ENCODE assay signal across 1 cellular context in genomic region chr20:48159156-48159971, GRCh38.
A peak's percentile ranks its signal among the peaks of the same experiment; 100 is the strongest.
TF ChIP-seq lines count a peak whose summit lies in the region.

No MANE protein-coding gene starts in this region.

TF ChIP-seq in HepG2, 621 proteins besides CTCF, POLR2A, EP300 and RAD21 (continued from another document):
- TF ChIP-seq ZNF687 (CRISPR knock-in tag; IDR thresholded peaks at IDR 0.05) (no peak), ZNF230 (CRISPR knock-in tag; IDR thresholded peaks at IDR 0.05) (no peak), PLRG1 (conservative IDR thresholded peaks at IDR 0.05) (0 out of 2 replicates have a peak, but pooled peaks have one; percentile 87), NFRKB (IDR thresholded peaks at IDR 0.05) (peak; percentile 51; the same call in 1 of the 2 replicates), SP1 (IDR thresholded peaks at IDR 0.05) (0 out of 2 replicates have a peak, but pooled peaks have one; percentile 52), SP1 (CRISPR knock-in tag; IDR thresholded peaks at IDR 0.05) (no peak), ATF7 (IDR thresholded peaks at IDR 0.05) (peak; percentile 29; the same call in 1 of the 2 replicates), ATF7 (CRISPR knock-in tag; IDR thresholded peaks at IDR 0.05) (no peak), ZNF605 (CRISPR knock-in tag; IDR thresholded peaks at IDR 0.05) (no peak), NONO (IDR thresholded peaks at IDR 0.05) (0 out of 2 replicates have a peak, but pooled peaks have one; percentile 57), NONO (CRISPR knock-in tag; conservative IDR thresholded peaks at IDR 0.05) (no peak)
